Comparison of ENCODE assay signal across 15 cellular contexts in genomic region chr11:74926304-74927030, GRCh38. TPM values are rescaled to one million over a fixed set of nuclear protein-coding genes. Genes with fewer than 3 reads are reported as not detected.
DNase-seq lines count a peak whose midpoint lies in the region; ATAC-seq, FAIRE-seq and TF ChIP-seq lines count a peak whose summit lies in the region.
"Had no signal": no experiment of that assay in that cellular context is flagged by ENCODE, and none has a peak within 500 bp of the region (broad histone marks: within the 10 kb centered on the region; RNA-seq: fewer than 3 reads in every experiment).

No MANE protein-coding gene starts in this region.

- RAD21 ChIA-PET in GM12878 (lab: Charles Lee; ENCODE audit: unreplicated experiment): interaction anchor here (0.9 to 1.7 kb wide), 3 partner anchors 10 to 279 kb away, joined by 3 to 5 read pairs (median 3); no protein-coding TSS in a partner anchor

- no peak overlapping the region for H3K4me3 ChIP-seq in breast epithelium
- H3K4me3 ChIP-seq in GM12878: no peak overlapping the region
- H3K4me3 ChIP-seq: BLaER1 treated with 17β-estradiol and CSF1 and Interleukin-3, amounts not matched to agents 10 nM and 100 nM; pancreas; Peyer's patch had no signal

- ATAC-seq in GM12878 (peak; percentile 55), GM19467 (IDR thresholded peaks at IDR 0.05; ENCODE audit: unreplicated experiment) (no peak)
- peak; percentile 96 for ATAC-seq in stimulated activated naive CD8-positive, alpha-beta T cell treated with anti-CD3 and anti-CD28 coated beads, Interleukin-15, amount 100 ng/mL, for 72 hours
- ATAC-seq: pancreas; stimulated activated naive B cell treated with anti-CD40 and anti-IgM and Interleukin-4, amounts not matched to agents 10 μg/mL and 1 μg/mL and 100 μg/mL, for 72 hours had no signal

- H3K4me1 Mint-ChIP-seq in MCF 10A (ENCODE audit: insufficient read depth, unreplicated experiment): no peaks in the 10 kb centered on the region
- H3K4me1 Mint-ChIP-seq in stimulated activated naive CD8-positive, alpha-beta T cell treated with anti-CD3 and anti-CD28 coated beads, Interleukin-15, amount 100 ng/mL, for 72 hours: peaks cover 9% of the 10 kb centered on the region
- H3K4me1 Mint-ChIP-seq: stimulated activated naive B cell treated with anti-CD40 and anti-IgM and Interleukin-4, amounts not matched to agents 10 μg/mL and 1 μg/mL and 100 μg/mL, for 72 hours had no signal

- TF ChIP-seq POLR2A in breast epithelium (IDR thresholded peaks at IDR 0.05) (no peak), GM12878 (IDR thresholded peaks at IDR 0.05; ENCODE audit: low read depth, low read length) (no peak)

- WGBS in GM12878 (ENCODE audit: insufficient coverage, insufficient replicate concordance, low lambda C conversion rate, missing lambda C conversion rate): 69% methylated on average over 8 of the region's 8 CpGs

- CTCF ChIA-PET in MCF 10A (lab: Yijun Ruan, JAX): interaction anchor here (0.7 to 3.0 kb wide), 9 partner anchors 14 to 324 kb away, joined by 3 to 15 read pairs (median 5); no protein-coding TSS in a partner anchor
- CTCF ChIA-PET in GM12878 (lab: Yijun Ruan, JAX): interaction anchor here (0.6 to 8.4 kb wide), 12 partner anchors 8 to 565 kb away, joined by 3 to 77 read pairs (median 6); no protein-coding TSS in a partner anchor

- no peaks in the 10 kb centered on the region for H3K36me3 ChIP-seq in breast epithelium
- no peaks in the 10 kb centered on the region for H3K36me3 ChIP-seq in GM12878 (ENCODE audit: control insufficient read depth in 2 of 2, insufficient read depth in 2 of 2, low read length in 1 of 2)

- BruUV-seq in MCF 10A (replicated peaks; lab: Mats Ljungman, UMichigan) (no TSS peak), GM12878 (replicated peaks; lab: Mats Ljungman, UMichigan) (no TSS peak)

- H4K20me1 ChIP-seq in GM12878 (ENCODE audit: control insufficient read depth, insufficient read depth): no peaks in the 10 kb centered on the region
- H4K20me1 ChIP-seq: BLaER1 treated with 17β-estradiol and CSF1 and Interleukin-3, amounts not matched to agents 10 nM and 100 nM had no signal

- TF ChIP-seq CTCF in MCF 10A (IDR thresholded peaks at IDR 0.05; ENCODE audit: unreplicated experiment) (no peak), breast epithelium (IDR thresholded peaks at IDR 0.05) (no peak), GM12878 (IDR thresholded peaks at IDR 0.05 in 2 of 3, conservative IDR thresholded peaks at IDR 0.05 in 1 of 3; ENCODE audit: control insufficient read depth in 2 of 3, extremely low read depth in 1 of 3, insufficient read depth in 1 of 3, low read depth in 3 of 3, low read length in 3 of 3) (no peak)

- H3K79me2 ChIP-seq in GM12878 (ENCODE audit: control insufficient read depth, insufficient read depth, low read length): no peaks in the 10 kb centered on the region

- H3K36me3 Mint-ChIP-seq in MCF 10A (ENCODE audit: insufficient read depth, unreplicated experiment): peaks cover 6% of the 10 kb centered on the region

- intact Hi-C loops in MCF 10A (cut with micrococcal nuclease): loop anchor here (5.0 kb wide), 1 partner anchor 216 kb away; no protein-coding TSS in a partner anchor
- intact Hi-C loops in breast epithelium (cut with DNase I; ENCODE audit: low total_unique reads): no loop called here
- intact Hi-C loops in GM12878 (cut with micrococcal nuclease; ENCODE audit: unreplicated experiment): no loop called here

- no peak for TF ChIP-seq RAD21 in GM12878 (IDR thresholded peaks at IDR 0.05; ENCODE audit: insufficient read depth, low read depth, low read length)

- H3K4me2 ChIP-seq in GM12878 (ENCODE audit: control insufficient read depth, insufficient read depth): no peak overlapping the region

- H3K4me3 Mint-ChIP-seq in MCF 10A (ENCODE audit: unreplicated experiment): no peak overlapping the region
- H3K4me3 Mint-ChIP-seq in stimulated activated naive CD8-positive, alpha-beta T cell treated with anti-CD3 and anti-CD28 coated beads, Interleukin-15, amount 100 ng/mL, for 72 hours: no peak overlapping the region
- H3K4me3 Mint-ChIP-seq: stimulated activated naive B cell treated with anti-CD40 and anti-IgM and Interleukin-4, amounts not matched to agents 10 μg/mL and 1 μg/mL and 100 μg/mL, for 72 hours had no signal

- no peak for TF ChIP-seq EP300 in GM12878 (IDR thresholded peaks at IDR 0.05; ENCODE audit: borderline replicate concordance in 1 of 2, control insufficient read depth in 1 of 2, low read depth in 2 of 2, low read length in 2 of 2)

- H3K4me1 ChIP-seq in breast epithelium (no peaks in the 10 kb centered on the region), GM12878 (ENCODE audit: control insufficient read depth, insufficient read depth, low read length) (no peaks in the 10 kb centered on the region)
- H3K4me1 ChIP-seq: pancreas, Peyer's patch had no signal

- H3K9me3 ChIP-seq in breast epithelium: no peaks in the 10 kb centered on the region
- H3K9me3 ChIP-seq in GM12878 (replicated peaks; ENCODE audit: control insufficient read depth, insufficient read depth, low read length): no peaks in the 10 kb centered on the region
- H3K9me3 ChIP-seq: BLaER1 treated with 17β-estradiol and CSF1 and Interleukin-3, amounts not matched to agents 10 nM and 100 nM; pancreas; Peyer's patch had no signal

- POLR2A ChIA-PET in MCF 10A (lab: Yijun Ruan, JAX) (interaction anchor here (1.3 to 1.5 kb wide), 2 partner anchors 9 to 11 kb away, joined by 3 to 6 read pairs; no protein-coding TSS in a partner anchor), GM12878 (lab: Charles Lee) (no interaction called here)

- in situ Hi-C loops in GM12878 (cut with MboI): no loop called here

- no peaks in the 10 kb centered on the region for H3K27me3 ChIP-seq in breast epithelium
- no peaks in the 10 kb centered on the region for H3K27me3 ChIP-seq in GM12878 (replicated peaks in 1 of 2; ENCODE audit: control insufficient read depth in 2 of 2, insufficient read depth in 2 of 2, low read length in 1 of 2)
- H3K27me3 ChIP-seq: BLaER1 treated with 17β-estradiol and CSF1 and Interleukin-3, amounts not matched to agents 10 nM and 100 nM; pancreas; Peyer's patch had no signal

- no peak overlapping the region for H3K9ac ChIP-seq in GM12878 (ENCODE audit: control insufficient read depth, insufficient read depth, low read length)
- H3K9ac ChIP-seq: BLaER1 treated with 17β-estradiol and CSF1 and Interleukin-3, amounts not matched to agents 10 nM and 100 nM had no signal

- no peaks in the 10 kb centered on the region for H3K27me3 Mint-ChIP-seq in MCF 10A (ENCODE audit: insufficient read depth, unreplicated experiment)
- no peaks in the 10 kb centered on the region for H3K27me3 Mint-ChIP-seq in stimulated activated naive CD8-positive, alpha-beta T cell treated with anti-CD3 and anti-CD28 coated beads, Interleukin-15, amount 100 ng/mL, for 72 hours
- H3K27me3 Mint-ChIP-seq: stimulated activated naive B cell treated with anti-CD40 and anti-IgM and Interleukin-4, amounts not matched to agents 10 μg/mL and 1 μg/mL and 100 μg/mL, for 72 hours had no signal

- H3K27ac ChIP-seq in breast epithelium (no peak overlapping the region), GM12878 (ENCODE audit: control insufficient read depth, insufficient read depth) (no peak overlapping the region)
- H3K27ac ChIP-seq: BLaER1 treated with 17β-estradiol and CSF1 and Interleukin-3, amounts not matched to agents 10 nM and 100 nM; pancreas; Peyer's patch had no signal

- FAIRE-seq in RCC 7860 (lab: Jason Lieb, UNC) (no peak), GM12878 (lab: Jason Lieb, UNC) (no peak)
- FAIRE-seq: endothelial cell of umbilical vein, pancreas had no signal

- no peak overlapping the region for H2AFZ ChIP-seq in GM12878 (ENCODE audit: control insufficient read depth, low read depth, low read length)

- SMC1A ChIA-PET in GM12878 (lab: Charles Lee; ENCODE audit: uncharacterized antibody, unreplicated experiment): interaction anchor here (0.6 to 2.2 kb wide), 7 partner anchors 17 to 278 kb away, joined by 3 to 11 read pairs (median 4); no protein-coding TSS in a partner anchor

- DNase-seq in MCF 10A (ENCODE audit: unreplicated experiment): peak; percentile 30
- DNase-seq in breast epithelium (ENCODE audit: low spot score in 2 of 2): no peak
- DNase-seq in RCC 7860 (ENCODE audit: low spot score): peak; percentile 19
- DNase-seq in GM12878 (ENCODE audit: low read depth, low spot score): no peak
- peak; percentile 27 to 59 for DNase-seq in stimulated activated naive CD8-positive, alpha-beta T cell treated with anti-CD3 and anti-CD28 coated beads, Interleukin-15, amount 100 ng/mL, for 72 hours
- DNase-seq in Ammon's horn (ENCODE audit: low spot score): no peak
- DNase-seq in NCI-H187 (lab: John Stamatoyannopoulos, UW): no peak
- DNase-seq: caudate nucleus; NCI-H226; pancreas; Peyer's patch; stimulated activated naive B cell treated with anti-CD40 and anti-IgM and Interleukin-4, amounts not matched to agents 10 μg/mL and 1 μg/mL and 100 μg/mL, for 72 hours had no signal

- H3K27ac Mint-ChIP-seq in MCF 10A (ENCODE audit: low read depth, unreplicated experiment): no peak overlapping the region
- peak overlapping the region in 1 of 2 donors; percentile 34 for H3K27ac Mint-ChIP-seq in stimulated activated naive CD8-positive, alpha-beta T cell treated with anti-CD3 and anti-CD28 coated beads, Interleukin-15, amount 100 ng/mL, for 72 hours
- H3K27ac Mint-ChIP-seq: stimulated activated naive B cell treated with anti-CD40 and anti-IgM and Interleukin-4, amounts not matched to agents 10 μg/mL and 1 μg/mL and 100 μg/mL, for 72 hours had no signal

- H3K9me3 Mint-ChIP-seq in MCF 10A (ENCODE audit: unreplicated experiment): no peaks in the 10 kb centered on the region
- H3K9me3 Mint-ChIP-seq in stimulated activated naive CD8-positive, alpha-beta T cell treated with anti-CD3 and anti-CD28 coated beads, Interleukin-15, amount 100 ng/mL, for 72 hours: no peaks in the 10 kb centered on the region
- H3K9me3 Mint-ChIP-seq: stimulated activated naive B cell treated with anti-CD40 and anti-IgM and Interleukin-4, amounts not matched to agents 10 μg/mL and 1 μg/mL and 100 μg/mL, for 72 hours had no signal

RNA-seq across cellular contexts. Expression of gene XRRA1, which starts 22.4 kb away (rescaled TPM):
- 49.3 and 49.6 TPM in 2 replicates for total RNA-seq in MCF 10A (2022)
- 10 to 100 TPM; 18.0 to 33.6 (median 18.4) TPM for total RNA-seq in breast epithelium
- total RNA-seq in GM12878 (2013; cell fraction: nucleolus; rRNA removed): 20.4 and 26.9 TPM in 2 replicates
- total RNA-seq in GM12878 (2014; rRNA removed): 3.7 and 4.1 TPM in 2 replicates
- 3.9 and 5.2 TPM in 2 replicates for total RNA-seq in GM12878 (2014; rRNA removed; fragmentation: Illumina TruSeq; extraction: Trizol)
- 7.3 and 11.0 TPM in 2 replicates for total RNA-seq in GM12878 (2021)
- polyA plus RNA-seq in GM12878 (2011; ENCODE audit: low read depth): 2.0 TPM
- polyA plus RNA-seq in GM12878 (2011; rRNA removed): 3.2 and 4.6 TPM in 2 replicates
- polyA plus RNA-seq in GM12878 (2011; cell fraction: cytosol; rRNA removed): 3.3 and 4.0 TPM in 2 replicates
- 7.3 and 10.9 TPM in 2 replicates for polyA plus RNA-seq in GM12878 (2011; cell fraction: nucleus; rRNA removed)
- polyA plus RNA-seq in GM12878 (2012): 3.7 and 4.3 TPM in 2 replicates
- polyA plus RNA-seq in GM12878 (2014; fragmentation: Illumina TruSeq; extraction: Trizol): 4.6 and 5.9 TPM in 2 replicates
- polyA plus RNA-seq in GM12878 (2014; fragmentation: Nextera tagmentation; extraction: Ambion mirVana): 1 to 10 TPM; 2.5 to 7.4 TPM
- 3.1 and 3.9 TPM in 2 replicates for polyA plus RNA-seq in GM12878 (2014; rRNA removed)
- 1 to 10 TPM; 7.4 to 8.8 TPM for polyA plus RNA-seq in GM12878 (2016; fragmentation: Nextera tagmentation; extraction: Ambion mirVana)
- 9.7 and 13.0 TPM in 2 replicates for polyA minus RNA-seq in GM12878 (2011; rRNA and poly(A)+ RNA removed)
- polyA minus RNA-seq in GM12878 (2011; cell fraction: cytosol; rRNA and poly(A)+ RNA removed): 2.9 and 4.3 TPM in 2 replicates
- polyA minus RNA-seq in GM12878 (2011; cell fraction: nucleus; rRNA and poly(A)+ RNA removed): 8.6 and 12.6 TPM in 2 replicates

RNA-seq across cellular contexts. Expression of gene SPCS2, which starts 22.6 kb away (rescaled TPM):
- total RNA-seq in MCF 10A (2022) (198 and 217 TPM in 2 replicates), breast epithelium (10 to 100 TPM; 34.1 to 57.8 (median 57.5) TPM), GM12878 (2014; rRNA removed) (40.7 and 48.3 TPM in 2 replicates), GM12878 (2014; rRNA removed; fragmentation: Illumina TruSeq; extraction: Trizol) (52.9 and 53.6 TPM in 2 replicates), GM12878 (2021) (143 and 145 TPM in 2 replicates)
- 71.4 and 148 TPM in 2 replicates for total RNA-seq in GM12878 (2013; cell fraction: nucleolus; rRNA removed)
- 91.2 TPM for polyA plus RNA-seq in GM12878 (2011; ENCODE audit: low read depth)
- polyA plus RNA-seq in GM12878 (2011; rRNA removed) (192 and 234 TPM in 2 replicates), GM12878 (2014; fragmentation: Illumina TruSeq; extraction: Trizol) (176 and 220 TPM in 2 replicates), GM12878 (2014; fragmentation: Nextera tagmentation; extraction: Ambion mirVana) (100 to 1,000 TPM; 429 to 430 TPM), GM12878 (2014; rRNA removed) (192 and 236 TPM in 2 replicates), GM12878 (2016; fragmentation: Nextera tagmentation; extraction: Ambion mirVana) (100 to 1,000 TPM; 636 to 661 TPM)
- 44.5 and 78.9 TPM in 2 replicates for polyA plus RNA-seq in GM12878 (2011; cell fraction: cytosol; rRNA removed)
- polyA plus RNA-seq in GM12878 (2011; cell fraction: nucleus; rRNA removed): 26.5 and 50.5 TPM in 2 replicates
- 139 and 145 TPM in 2 replicates for polyA plus RNA-seq in GM12878 (2012)
- 24.5 and 29.1 TPM in 2 replicates for polyA minus RNA-seq in GM12878 (2011; rRNA and poly(A)+ RNA removed)
- polyA minus RNA-seq in GM12878 (2011; cell fraction: cytosol; rRNA and poly(A)+ RNA removed): 14.6 and 14.7 TPM in 2 replicates
- 4.5 and 15.3 TPM in 2 replicates for polyA minus RNA-seq in GM12878 (2011; cell fraction: nucleus; rRNA and poly(A)+ RNA removed)

Comparison
In these comparisons a context has a peak if more than half of its experiments do, and no peak if none do; other contexts are left out.
1. DNase-seq: peak in MCF 10A (single experiment), RCC 7860 (single experiment) and stimulated activated naive CD8-positive, alpha-beta T cell treated with anti-CD3 and anti-CD28 coated beads, Interleukin-15, amount 100 ng/mL, for 72 hours (2 of 2); none in breast epithelium (0 of 2), GM12878 (single experiment), Ammon's horn (single experiment) and NCI-H187 (0 of 2).